In the genomic region with DNA sequence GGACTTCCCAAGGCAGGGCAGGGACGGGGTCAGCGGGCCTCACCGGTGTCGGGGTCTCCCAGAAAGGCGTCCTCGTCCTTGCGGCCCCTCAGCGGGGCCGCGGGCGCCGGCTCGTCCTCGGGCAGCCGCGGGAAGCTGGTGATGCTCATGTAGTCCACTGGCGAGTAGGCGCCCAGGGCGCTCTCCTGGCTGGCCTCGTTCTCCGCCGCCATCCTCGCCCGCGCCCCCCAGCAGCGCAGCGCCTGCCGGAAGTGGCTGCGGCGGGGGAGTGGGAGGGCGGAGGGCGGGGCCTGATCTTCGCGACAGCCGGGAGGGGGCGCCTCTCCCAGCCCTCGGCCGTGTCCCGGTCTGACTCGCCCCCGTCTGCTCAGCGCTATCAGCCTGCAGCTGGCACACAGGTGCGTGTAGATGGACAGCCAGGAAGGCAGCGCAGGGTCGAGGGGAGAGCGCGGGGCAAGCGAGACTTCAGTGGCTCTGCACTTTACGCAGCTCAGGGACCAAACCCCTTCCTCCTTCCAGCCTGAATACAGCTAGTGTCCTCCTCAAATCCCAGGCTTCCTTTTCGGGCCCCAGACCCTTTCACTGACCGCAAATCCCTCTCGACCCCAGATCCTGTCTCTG, we compare ENCODE assay signal across 8 cellular contexts. TPM values are rescaled to one million over a fixed set of nuclear protein-coding genes. Genes with fewer than 3 reads are reported as not detected.
DNase-seq lines count a peak whose midpoint lies in the region; ATAC-seq and TF ChIP-seq lines count a peak whose summit lies in the region.

Gene GGT7 (minus strand): TSS at position 253 of the 621 bp plus-strand sequence. CDS start 41 bp downstream, at position 212.

- peak; percentile 40 for ATAC-seq in GM21526 (IDR thresholded peaks at IDR 0.05; ENCODE audit: low FRiP score, unreplicated experiment)

- H3K36me3 ChIP-seq in parathyroid adenoma (ENCODE audit: control insufficient read depth, insufficient read depth, low read length): no peaks in the 10 kb centered on the region
- no peaks in the 10 kb centered on the region for H3K36me3 ChIP-seq in thyroid gland

- WGBS in thyroid gland, 2 donors: 0 to 3% methylated on average over 16 to 23 of the region's 52 CpGs

- H2AFZ ChIP-seq in parathyroid adenoma: peak within 1 kb of the TSS; percentile 96

- intact Hi-C loops in cardiac septum (cut with DNase I): loop anchor here (2.0 to 5.0 kb wide), 2 partner anchors 135 to 220 kb away; partner anchors contain the start of gene TRPC4AP
- intact Hi-C loops in thyroid gland (cut with DNase I): loop anchor here (5.0 to 10.0 kb wide), 2 partner anchors 85 to 222 kb away; partner anchors contain the start of genes GSS, MYH7B and TRPC4AP

- H3K4me3 ChIP-seq in NB4 (ENCODE audit: low read depth, low read length) (peak within 1 kb of the TSS; percentile 43), parathyroid adenoma (ENCODE audit: low read depth, low read length) (peak within 1 kb of the TSS; percentile 85), thyroid gland (replicated peaks in 1 of 3) (peak within 1 kb of the TSS; percentile 35 to 68 (median 65))

- peak; percentile 94 for TF ChIP-seq CTCF in C4-2B (conservative IDR thresholded peaks at IDR 0.05)
- peak; percentile 52 for TF ChIP-seq CTCF in NB4 (IDR thresholded peaks at IDR 0.05; ENCODE audit: low read depth, low read length)
- peak; percentile 76 for TF ChIP-seq CTCF in parathyroid adenoma (IDR thresholded peaks at IDR 0.05)
- peak in 4 of 6 experiments; percentile 56 to 79 (median 62) for TF ChIP-seq CTCF in thyroid gland (IDR thresholded peaks at IDR 0.05)

- peak within 1 kb of the TSS; percentile 57 for H3K27ac ChIP-seq in C4-2B
- peak within 1 kb of the TSS; percentile 31 for H3K27ac ChIP-seq in parathyroid adenoma
- peak within 1 kb of the TSS; percentile 32 to 62 (median 54) for H3K27ac ChIP-seq in thyroid gland

- no peaks in the 10 kb centered on the region for H3K27me3 ChIP-seq in parathyroid adenoma (ENCODE audit: control insufficient read depth, insufficient read depth, low read length)
- no peaks in the 10 kb centered on the region for H3K27me3 ChIP-seq in thyroid gland

- peaks cover 2% of the 10 kb centered on the region for H3K79me2 ChIP-seq in parathyroid adenoma

- TF ChIP-seq POLR2A in NB4 (IDR thresholded peaks at IDR 0.05; ENCODE audit: extremely low read depth, insufficient read length) (no peak), thyroid gland (IDR thresholded peaks at IDR 0.05) (peak in 1 of 2 donors; percentile 63)

- H3K4me2 ChIP-seq in parathyroid adenoma (ENCODE audit: low read length): peak within 1 kb of the TSS; percentile 77

- DNase-seq in NB4 (ENCODE audit: low read depth) (peak; percentile 81), SW 1271 (lab: John Stamatoyannopoulos, UW) (peak; percentile 75 to 92), cardiac septum (ENCODE audit: low spot score) (peak; percentile 93), thyroid gland (peak; percentile 85 to 86)
- peak; percentile 83 for DNase-seq in activated naive CD8-positive, alpha-beta T cell treated with anti-CD3 and anti-CD28 coated beads, Interleukin-2, amount 50 U/mL, for 16 hours (ENCODE audit: low read depth, low spot score)

- no peak within 1 kb of the TSS for H3K9ac ChIP-seq in parathyroid adenoma

- H3K4me1 ChIP-seq in parathyroid adenoma: peaks cover 25% of the 10 kb centered on the region
- peaks cover 14 to 20% of the 10 kb centered on the region in 2 donors for H3K4me1 ChIP-seq in thyroid gland

- H3K9me3 ChIP-seq in parathyroid adenoma (ENCODE audit: control insufficient read depth, low read length) (no peaks in the 10 kb centered on the region), thyroid gland (no peaks in the 10 kb centered on the region)

RNA-seq across cellular contexts. Expression of gene GGT7, which starts in this region (rescaled TPM):
- total RNA-seq in cardiac septum (20.1 TPM), thyroid gland (10 to 100 TPM; 24.1 to 41.1 (median 37.6) TPM)

Comparison
In these comparisons a context has a peak if more than half of its experiments do, and no peak if none do; other contexts are left out.
1. Peak in every context shown above with its lines: DNase-seq, ATAC-seq, H3K4me3 ChIP-seq and H3K27ac ChIP-seq.